ENCODE assay signal across 25 cellular contexts in the genomic region with DNA sequence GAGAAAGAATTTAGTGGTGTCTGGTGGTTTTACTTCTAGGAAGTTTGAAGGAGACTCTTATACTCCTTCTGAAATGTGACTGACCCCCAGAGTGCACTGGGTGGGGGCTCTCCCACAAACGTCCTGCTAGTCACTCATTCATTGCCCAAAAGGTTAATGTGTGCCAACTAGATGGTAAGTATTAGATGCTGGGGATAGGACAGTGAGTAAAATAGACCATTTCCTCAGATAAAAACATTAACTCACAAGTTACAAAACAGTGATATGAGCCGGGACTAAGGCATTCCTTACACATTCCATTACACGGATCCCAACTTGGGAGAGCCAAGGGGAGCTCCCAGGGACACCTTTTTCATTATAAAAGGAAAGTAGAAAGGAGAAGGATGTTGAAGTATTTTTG.
DNase-seq lines count a peak whose midpoint lies in the region; ATAC-seq and TF ChIP-seq lines count a peak whose summit lies in the region.
"Had no signal": no experiment of that assay in that cellular context is flagged by ENCODE, and none has a peak within 500 bp of the region (broad histone marks: within the 10 kb centered on the region; RNA-seq: fewer than 3 reads in every experiment).

No MANE protein-coding gene starts in this region.

- H4K91ac ChIP-seq in mesenchymal stem cell (ENCODE audit: low read length), result no peak overlapping the region

- no peak overlapping the region for H3K4ac ChIP-seq in mesenchymal stem cell (ENCODE audit: low read depth in 1 of 2, low read length in 2 of 2)

- intact Hi-C loops in activated CD4-positive, alpha-beta memory T cell treated with anti-CD3 and anti-CD28 coated beads for 36 hours (cut with micrococcal nuclease), result no loop called here

- no peak overlapping the region for H2BK15ac ChIP-seq in mesenchymal stem cell (ENCODE audit: low read depth, poor library complexity, severe bottlenecking)

- no peak overlapping the region for H2BK5ac ChIP-seq in mesenchymal stem cell (ENCODE audit: low read depth, low read length, poor library complexity, severe bottlenecking)

- no peaks in the 10 kb centered on the region for H3K27me3 ChIP-seq in mesenchymal stem cell (ENCODE audit: control insufficient read depth in 1 of 2, insufficient read depth in 1 of 2, low read length in 2 of 2)
- H3K27me3 ChIP-seq: BLaER1 treated with 17β-estradiol and CSF1 and Interleukin-3, amounts not matched to agents 10 nM and 100 nM; brain microvascular endothelial cell; neutrophil had no signal

- H2BK12ac ChIP-seq in mesenchymal stem cell (ENCODE audit: low read length in 2 of 2), result no peak overlapping the region

- DNase-seq in chondrocyte (ENCODE audit: low spot score), result no peak
- DNase-seq in mesenchymal stem cell, result no peak
- no peak for DNase-seq in effector CD4-positive, alpha-beta T cell
- DNase-seq in activated CD4-positive, alpha-beta memory T cell treated with anti-CD3 and anti-CD28 coated beads for 36 hours, result no peak
- DNase-seq: activated CD4-positive, alpha-beta T cell treated with anti-CD3 and anti-CD28 coated beads for 48 hours; activated gamma-delta T cell treated with Interleukin-2 at 50 U/mL for 16 hours; activated T-cell treated with anti-CD3 and anti-CD28 coated beads, Interleukin-2, amount 50 U/mL, for 4 hours; brain microvascular endothelial cell; GDM1; head of caudate nucleus; left colon; NCI-H146; NCI-H510A; psoas muscle; stimulated activated naive CD4-positive, alpha-beta T cell; T-helper 2 cell had no signal

- no peak overlapping the region for H3K23ac ChIP-seq in mesenchymal stem cell (ENCODE audit: low read length in 2 of 2)

- H3K36me3 ChIP-seq in mesenchymal stem cell (ENCODE audit: control insufficient read depth in 1 of 2, insufficient read depth in 2 of 2, low read depth in 1 of 2, low read length in 2 of 2), result no peaks in the 10 kb centered on the region
- H3K36me3 ChIP-seq: BLaER1 treated with 17β-estradiol and CSF1 and Interleukin-3, amounts not matched to agents 10 nM and 100 nM; brain microvascular endothelial cell; neutrophil had no signal

- CTCF ChIA-PET in activated CD4-positive, alpha-beta memory T cell treated with anti-CD3 and anti-CD28 coated beads for 36 hours (lab: Charles Lee), result no interaction called here

- no peak overlapping the region for H2AK5ac ChIP-seq in mesenchymal stem cell (ENCODE audit: low read length, severe bottlenecking)

- H3K9me3 ChIP-seq in mesenchymal stem cell (ENCODE audit: control insufficient read depth, low read length), result no peaks in the 10 kb centered on the region
- H3K9me3 ChIP-seq: BLaER1 treated with 17β-estradiol and CSF1 and Interleukin-3, amounts not matched to agents 10 nM and 100 nM; neutrophil; psoas muscle had no signal

- H3K14ac ChIP-seq in mesenchymal stem cell (ENCODE audit: low read length in 2 of 2), result no peak overlapping the region

- no peak overlapping the region for H3K4me2 ChIP-seq in mesenchymal stem cell (ENCODE audit: low read length, poor library complexity, severe bottlenecking)
- H3K4me2 ChIP-seq: BLaER1 treated with 17β-estradiol and CSF1 and Interleukin-3, amounts not matched to agents 10 nM and 100 nM; KMS-11 had no signal

- WGBS in mesenchymal stem cell, result 53% methylated on average over 1 of the region's 3 CpGs

- H3K36me3 Mint-ChIP-seq in chondrocyte (ENCODE audit: low read depth), result no peaks in the 10 kb centered on the region
- H3K36me3 Mint-ChIP-seq in activated CD4-positive, alpha-beta memory T cell treated with anti-CD3 and anti-CD28 coated beads for 36 hours, result no peaks in the 10 kb centered on the region

- no peaks in the 10 kb centered on the region for H3K27me3 Mint-ChIP-seq in chondrocyte (ENCODE audit: low read depth)
- H3K27me3 Mint-ChIP-seq in activated CD4-positive, alpha-beta memory T cell treated with anti-CD3 and anti-CD28 coated beads for 36 hours, result no peaks in the 10 kb centered on the region

- POLR2A ChIA-PET in activated CD4-positive, alpha-beta memory T cell treated with anti-CD3 and anti-CD28 coated beads for 36 hours (lab: Charles Lee), result no interaction called here

- ATAC-seq in GM19467 (IDR thresholded peaks at IDR 0.05; ENCODE audit: unreplicated experiment), result peak; percentile 61
- peak; percentile 83 for ATAC-seq in HG03457 (IDR thresholded peaks at IDR 0.05; ENCODE audit: unreplicated experiment)
- ATAC-seq in HG03108 (IDR thresholded peaks at IDR 0.05; ENCODE audit: unreplicated experiment), result no peak
- ATAC-seq in GM18517 (IDR thresholded peaks at IDR 0.05; ENCODE audit: unreplicated experiment), result no peak
- ATAC-seq: activated T-cell treated with anti-CD3 and anti-CD28 coated beads, Interleukin-2, amount 50 U/mL, for 4 hours; left colon; psoas muscle; SK-N-SH treated with all-trans-retinoic acid at 6 μM for 48 hours had no signal

- H3K4me1 ChIP-seq in mesenchymal stem cell (ENCODE audit: control insufficient read depth, insufficient read depth, low read depth, low read length), result peaks cover 2% of the 10 kb centered on the region
- H3K4me1 ChIP-seq: BLaER1 treated with 17β-estradiol and CSF1 and Interleukin-3, amounts not matched to agents 10 nM and 100 nM; psoas muscle had no signal

- H4K8ac ChIP-seq in mesenchymal stem cell (ENCODE audit: low read length), result no peak overlapping the region

- no peak for TF ChIP-seq CTCF in chondrocyte (IDR thresholded peaks at IDR 0.05)

- no peak overlapping the region for H3K4me3 ChIP-seq in mesenchymal stem cell (ENCODE audit: insufficient read depth in 1 of 2, low read depth in 1 of 2, low read length in 2 of 2)
- H3K4me3 ChIP-seq: BLaER1 treated with 17β-estradiol and CSF1 and Interleukin-3, amounts not matched to agents 10 nM and 100 nM; psoas muscle had no signal

- no peaks in the 10 kb centered on the region for H3K79me1 ChIP-seq in mesenchymal stem cell (replicated peaks; ENCODE audit: low read length, poor library complexity, severe bottlenecking)

- peaks cover 3% of the 10 kb centered on the region for H3K9me3 Mint-ChIP-seq in chondrocyte (ENCODE audit: low read depth)
- H3K9me3 Mint-ChIP-seq in activated CD4-positive, alpha-beta memory T cell treated with anti-CD3 and anti-CD28 coated beads for 36 hours, result no peaks in the 10 kb centered on the region
- H3K9me3 Mint-ChIP-seq: activated T-cell treated with anti-CD3 and anti-CD28 coated beads, Interleukin-2, amount 50 U/mL, for 4 hours had no signal

- peak overlapping the region; percentile 43 for H3K27ac Mint-ChIP-seq in chondrocyte (ENCODE audit: unreplicated experiment)
- no peak overlapping the region for H3K27ac Mint-ChIP-seq in activated CD4-positive, alpha-beta memory T cell treated with anti-CD3 and anti-CD28 coated beads for 36 hours

- no peak overlapping the region for H3K9ac ChIP-seq in mesenchymal stem cell (ENCODE audit: low read length)
- H3K9ac ChIP-seq: BLaER1 treated with 17β-estradiol and CSF1 and Interleukin-3, amounts not matched to agents 10 nM and 100 nM; KMS-11 had no signal

- no peak overlapping the region for H3K4me3 Mint-ChIP-seq in chondrocyte (ENCODE audit: unreplicated experiment)
- H3K4me3 Mint-ChIP-seq in activated CD4-positive, alpha-beta memory T cell treated with anti-CD3 and anti-CD28 coated beads for 36 hours, result no peak overlapping the region
- H3K4me3 Mint-ChIP-seq: activated T-cell treated with anti-CD3 and anti-CD28 coated beads, Interleukin-2, amount 50 U/mL, for 4 hours had no signal

- no peak overlapping the region for H3K18ac ChIP-seq in mesenchymal stem cell (ENCODE audit: low read depth in 1 of 2, low read length in 2 of 2)

- H3K4me1 Mint-ChIP-seq in chondrocyte (ENCODE audit: low read depth), result peaks cover 18% of the 10 kb centered on the region
- H3K4me1 Mint-ChIP-seq in activated CD4-positive, alpha-beta memory T cell treated with anti-CD3 and anti-CD28 coated beads for 36 hours (ENCODE audit: low read depth), result no peaks in the 10 kb centered on the region

- no peak overlapping the region for H2BK120ac ChIP-seq in mesenchymal stem cell (ENCODE audit: low read depth, low read length)

- peak overlapping the region; percentile 81 for H3K27ac ChIP-seq in mesenchymal stem cell (ENCODE audit: low read length, poor library complexity, severe bottlenecking)
- H3K27ac ChIP-seq: BLaER1 treated with 17β-estradiol and CSF1 and Interleukin-3, amounts not matched to agents 10 nM and 100 nM; brain microvascular endothelial cell; epithelial cell of prostate; KMS-11; neutrophil; psoas muscle had no signal

- H2AFZ ChIP-seq in mesenchymal stem cell (ENCODE audit: low read depth, low read length), result no peak overlapping the region

Comparison
In these comparisons a context has a peak if more than half of its experiments do, and no peak if none do; other contexts are left out.
1. ATAC-seq: peak in GM19467 (single experiment) and HG03457 (single experiment); none in HG03108 (single experiment) and GM18517 (single experiment).